8 cellular contexts compared by ENCODE assay signal in the genomic region with DNA sequence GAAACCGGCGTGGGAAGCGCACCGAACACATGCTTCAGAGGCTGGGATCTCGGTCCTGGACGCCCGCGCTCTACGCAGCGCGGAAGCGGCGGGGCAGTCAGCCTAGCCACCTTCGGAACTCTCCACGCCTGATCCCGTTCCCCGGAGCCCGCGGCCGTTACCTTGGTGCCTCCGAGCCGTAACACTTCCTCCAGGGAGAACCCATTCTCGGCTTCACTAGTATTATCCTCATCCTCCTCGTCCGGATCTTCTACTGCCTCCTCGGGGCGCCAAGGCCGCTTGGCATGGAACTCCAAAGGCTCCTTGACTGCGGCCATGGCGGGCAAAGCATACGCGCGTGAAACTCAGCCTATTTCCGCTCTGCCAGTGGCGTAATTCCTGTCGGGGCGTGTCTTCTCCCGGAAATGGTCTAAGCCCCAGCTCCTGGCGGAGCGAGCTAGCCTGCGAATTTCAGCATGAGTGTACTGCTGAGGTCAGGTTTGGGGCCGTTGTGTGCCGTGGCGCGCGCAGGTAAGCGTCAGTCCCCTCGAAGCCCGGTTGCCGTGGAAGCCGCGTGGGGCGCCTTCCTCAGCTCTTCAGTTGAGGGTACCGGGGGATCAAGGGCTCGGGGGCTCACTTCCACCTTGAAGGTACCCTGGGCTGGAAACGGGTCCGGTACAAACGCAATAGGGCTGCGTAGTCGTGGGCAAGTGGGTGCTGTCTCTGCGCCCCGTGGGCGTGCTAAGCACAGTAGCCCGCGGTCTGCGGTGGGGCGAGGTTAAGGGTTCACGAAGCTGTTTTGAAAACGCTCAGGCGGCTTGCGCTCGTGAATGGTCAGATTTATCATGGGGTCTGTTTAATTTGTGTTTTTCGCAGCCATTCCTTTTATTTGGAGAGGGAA. TPM values are rescaled to one million over a fixed set of nuclear protein-coding genes. Genes with fewer than 3 reads are reported as not detected.
A peak's percentile ranks its signal among the peaks of the same experiment; 100 is the strongest.
DNase-seq lines count a peak whose midpoint lies in the region; ATAC-seq, FAIRE-seq and TF ChIP-seq lines count a peak whose summit lies in the region.

Gene CEBPZ (minus strand): TSS at position 346 of the 880 bp plus-strand sequence. CDS start 29 bp downstream, at position 317.
A gene with protein sequence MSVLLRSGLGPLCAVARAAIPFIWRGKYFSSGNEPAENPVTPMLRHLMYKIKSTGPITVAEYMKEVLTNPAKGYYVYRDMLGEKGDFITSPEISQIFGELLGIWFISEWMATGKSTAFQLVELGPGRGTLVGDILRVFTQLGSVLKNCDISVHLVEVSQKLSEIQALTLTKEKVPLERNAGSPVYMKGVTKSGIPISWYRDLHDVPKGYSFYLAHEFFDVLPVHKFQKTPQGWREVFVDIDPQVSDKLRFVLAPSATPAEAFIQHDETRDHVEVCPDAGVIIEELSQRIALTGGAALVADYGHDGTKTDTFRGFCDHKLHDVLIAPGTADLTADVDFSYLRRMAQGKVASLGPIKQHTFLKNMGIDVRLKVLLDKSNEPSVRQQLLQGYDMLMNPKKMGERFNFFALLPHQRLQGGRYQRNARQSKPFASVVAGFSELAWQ (plus strand): TSS at position 408 of the 880 bp plus-strand sequence. CDS start 48 bp downstream, at position 456.

- peak within 1 kb of the TSS; percentile 98 for H2AFZ ChIP-seq in keratinocyte (ENCODE audit: control insufficient read depth, low read length)

- peak within 1 kb of the TSS; percentile 99 for H3K4me2 ChIP-seq in keratinocyte (ENCODE audit: control insufficient read depth, extremely low read depth, insufficient read depth, low read depth, low read length)

- H4K20me1 ChIP-seq in keratinocyte (ENCODE audit: control insufficient read depth, extremely low read depth, insufficient read depth, low read length), result no peaks in the 10 kb centered on the region

- H3K4me3 ChIP-seq in keratinocyte (ENCODE audit: control insufficient read depth in 2 of 3, extremely low read depth in 1 of 3, insufficient read depth in 2 of 3, low read depth in 1 of 3, low read length in 3 of 3), result peak within 1 kb of the TSS; percentile 67 to 98 (median 92)

- H3K9ac ChIP-seq in keratinocyte (ENCODE audit: control insufficient read depth, extremely low read depth, insufficient read depth, low read length), result peak within 1 kb of the TSS; percentile 98

- FAIRE-seq in keratinocyte (lab: Jason Lieb, UNC), result no peak

- H3K9me1 ChIP-seq in keratinocyte (ENCODE audit: control insufficient read depth, extremely low read depth, insufficient read depth, low read length), result no peaks in the 10 kb centered on the region

- H3K79me2 ChIP-seq in keratinocyte (ENCODE audit: control insufficient read depth, insufficient read depth, low read length), result peaks cover 89% of the 10 kb centered on the region

- H3K27me3 ChIP-seq in keratinocyte (ENCODE audit: control insufficient read depth, extremely low read depth, insufficient read depth, low read length), result no peaks in the 10 kb centered on the region

- H3K36me3 ChIP-seq in keratinocyte (ENCODE audit: control insufficient read depth in 2 of 2, extremely low read depth in 1 of 2, insufficient read depth in 2 of 2, low read length in 2 of 2), result peaks cover 12 to 22% of the 10 kb centered on the region in 2 experiments

- H3K4me1 ChIP-seq in keratinocyte (ENCODE audit: control insufficient read depth, extremely low read depth, insufficient read depth, low read length), result peaks cover 23% of the 10 kb centered on the region

- dilution Hi-C loops in keratinocyte (cut with MboI; ENCODE audit: extremely low pct_ligation_motif_present, low sequenced_read_pairs), result no loop called here

- H3K9me3 ChIP-seq in keratinocyte (ENCODE audit: control insufficient read depth, low read depth, low read length), result no peaks in the 10 kb centered on the region

- peak; percentile 96 for ATAC-seq in GM18909 (IDR thresholded peaks at IDR 0.05; ENCODE audit: poor library complexity, unreplicated experiment)
- peak; percentile 88 for ATAC-seq in HG03159 (IDR thresholded peaks at IDR 0.05; ENCODE audit: unreplicated experiment)

- H3K27ac ChIP-seq in keratinocyte (ENCODE audit: control insufficient read depth, insufficient read depth, low read length), result peak within 1 kb of the TSS; percentile 96

- DNase-seq in AG08396 (ENCODE audit: low spot score), result peak; percentile 91
- DNase-seq in NCI-H2227 (lab: John Stamatoyannopoulos, UW; ENCODE audit: unreplicated experiment), result peak; percentile 92
- peak; percentile 64 to 80 (median 70) for DNase-seq in activated CD4-positive, CD25-positive, alpha-beta regulatory T cell (lab: John Stamatoyannopoulos, UW)
- peak; percentile 96 for DNase-seq in cerebellar cortex (ENCODE audit: low spot score)
- peak; percentile 52 for DNase-seq in keratinocyte (ENCODE audit: low read depth, low spot score)
- DNase-seq in stimulated activated CD4-positive, alpha-beta T cell treated with anti-CD3 and anti-CD28 coated beads, Interleukin-15, amount 100 ng/mL, for 1 hour (ENCODE audit: low read depth in 1 of 2, low spot score in 1 of 2), result peak; percentile 60 to 73

- no peak for TF ChIP-seq CTCF in keratinocyte (optimal IDR thresholded peaks at IDR 0.05 in 1 of 3, IDR thresholded peaks at IDR 0.05 in 1 of 3, conservative IDR thresholded peaks at IDR 0.05 in 1 of 3; ENCODE audit: extremely low read depth in 1 of 3, insufficient read depth in 2 of 3, low read length in 3 of 3)

RNA-seq across cellular contexts. Expression of gene CEBPZ, which starts in this region (rescaled TPM):
- 16.8 to 33.8 TPM (median 16.9 TPM) in 3 replicates for polyA plus RNA-seq in keratinocyte
- polyA plus RNA-seq in keratinocyte (2011; ENCODE audit: low read depth), result 186 TPM
- polyA plus RNA-seq in keratinocyte (2011; cell fraction: cytosol; rRNA removed), result 16.2 and 22.5 TPM in 2 replicates
- 14.5 and 23.3 TPM in 2 replicates for polyA plus RNA-seq in keratinocyte (2011; cell fraction: nucleus; rRNA removed)
- polyA plus RNA-seq in keratinocyte (2012; ENCODE audit: low replicate concordance), result 41.1 and 48.1 TPM in 2 replicates
- 3.4 to 30.6 TPM (median 13.6 TPM) in 3 replicates for polyA minus RNA-seq in keratinocyte
- polyA minus RNA-seq in keratinocyte (2011; cell fraction: cytosol; rRNA and poly(A)+ RNA removed), result 12.7 TPM
- 14.6 and 24.0 TPM in 2 replicates for polyA minus RNA-seq in keratinocyte (2011; cell fraction: nucleus; rRNA and poly(A)+ RNA removed)

RNA-seq across cellular contexts. Expression of the second gene that starts in this region (rescaled TPM):
- 11.5 to 27.7 TPM (median 20.8 TPM) in 3 replicates for polyA plus RNA-seq in keratinocyte
- polyA plus RNA-seq in keratinocyte (2011; ENCODE audit: low read depth), result 8.6 TPM
- polyA plus RNA-seq in keratinocyte (2011; cell fraction: cytosol; rRNA removed), result 7.2 and 11.0 TPM in 2 replicates
- polyA plus RNA-seq in keratinocyte (2011; cell fraction: nucleus; rRNA removed), result 53.1 and 69.6 TPM in 2 replicates
- polyA plus RNA-seq in keratinocyte (2012; ENCODE audit: low replicate concordance), result 10.1 and 12.5 TPM in 2 replicates
- 3.8 to 16.4 TPM (median 15.0 TPM) in 3 replicates for polyA minus RNA-seq in keratinocyte
- 7.9 TPM for polyA minus RNA-seq in keratinocyte (2011; cell fraction: cytosol; rRNA and poly(A)+ RNA removed)
- 8.8 and 13.1 TPM in 2 replicates for polyA minus RNA-seq in keratinocyte (2011; cell fraction: nucleus; rRNA and poly(A)+ RNA removed)

Comparison
In these comparisons a context has a peak if more than half of its experiments do, and no peak if none do; other contexts are left out.
1. Peak in every context shown above with its lines: DNase-seq, ATAC-seq, H3K4me3 ChIP-seq and H3K27ac ChIP-seq.